10 cellular contexts compared by ENCODE assay signal in the genomic region with DNA sequence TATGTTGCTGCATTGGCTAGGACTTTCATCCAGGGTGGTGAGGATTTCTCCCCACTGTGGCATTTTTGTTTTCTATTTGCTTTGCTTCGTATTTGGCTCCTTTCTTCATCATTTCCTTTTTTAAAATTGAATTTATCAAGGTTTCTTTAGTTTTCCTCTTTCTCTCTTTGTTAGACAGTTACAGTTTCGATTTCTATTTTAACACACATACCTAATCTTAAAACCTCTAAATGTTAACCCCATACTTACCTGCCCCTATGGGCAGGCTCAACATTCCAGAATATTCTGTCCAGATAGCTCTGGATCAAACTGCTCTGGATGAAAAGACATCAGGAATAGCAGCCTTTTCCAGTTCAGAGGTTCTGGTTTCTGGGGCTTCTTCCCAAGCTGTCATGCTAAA. TPM values are rescaled to one million over a fixed set of nuclear protein-coding genes. Genes with fewer than 3 reads are reported as not detected.
A peak's percentile ranks its signal among the peaks of the same experiment; 100 is the strongest.
DNase-seq lines count a peak whose midpoint lies in the region; ATAC-seq and TF ChIP-seq lines count a peak whose summit lies in the region.
"Had no signal": no experiment of that assay in that cellular context is flagged by ENCODE, and none has a peak within 500 bp of the region (broad histone marks: within the 10 kb centered on the region; RNA-seq: fewer than 3 reads in every experiment).

No MANE protein-coding gene starts in this region.

- TF ChIP-seq CTCF in GM13977 (IDR thresholded peaks at IDR 0.05; ENCODE audit: extremely low read depth, insufficient read depth, missing control alignments): no peak
- no peak for TF ChIP-seq CTCF in endodermal cell (conservative IDR thresholded peaks at IDR 0.05)

- H3K36me3 ChIP-seq in endodermal cell (ENCODE audit: control insufficient read depth, insufficient read depth, low read length): no peaks in the 10 kb centered on the region
- H3K36me3 ChIP-seq: adrenal gland had no signal

- peaks cover 26 to 29% of the 10 kb centered on the region in 2 donors for H3K27me3 Mint-ChIP-seq in effector memory CD8-positive, alpha-beta T cell
- no peaks in the 10 kb centered on the region for H3K27me3 Mint-ChIP-seq in endodermal cell (ENCODE audit: insufficient read depth)
- H3K27me3 Mint-ChIP-seq: dendritic cell treated with granulocyte-macrophage colony-stimulating factor and Interleukin-4, amounts not matched to agents 40 ng/mL and 50 ng/mL, for 4 days had no signal

- no peaks in the 10 kb centered on the region for H3K9me3 Mint-ChIP-seq in effector memory CD8-positive, alpha-beta T cell
- no peaks in the 10 kb centered on the region for H3K9me3 Mint-ChIP-seq in endodermal cell
- H3K9me3 Mint-ChIP-seq: dendritic cell treated with granulocyte-macrophage colony-stimulating factor and Interleukin-4, amounts not matched to agents 40 ng/mL and 50 ng/mL, for 4 days had no signal

- H3K27ac ChIP-seq in endodermal cell (ENCODE audit: low read depth, low read length): no peak overlapping the region
- H3K27ac ChIP-seq: adrenal gland had no signal

- peak overlapping the region; percentile 47 to 65 for H3K4me3 Mint-ChIP-seq in effector memory CD8-positive, alpha-beta T cell
- H3K4me3 Mint-ChIP-seq in endodermal cell: no peak overlapping the region
- H3K4me3 Mint-ChIP-seq: dendritic cell treated with granulocyte-macrophage colony-stimulating factor and Interleukin-4, amounts not matched to agents 40 ng/mL and 50 ng/mL, for 4 days had no signal

- 81 to 83% methylated on average over 2 of the region's 2 CpGs for WGBS in endodermal cell (ENCODE audit: insufficient coverage in 1 of 2, insufficient read length in 1 of 2), 2 experiments

- in situ Hi-C loops in GM13977 (cut with MboI; ENCODE audit: low pct_unique_long_range_greater_than_20kb, low sequenced_read_pairs, unreplicated experiment): no loop called here

- H3K9ac ChIP-seq in endodermal cell (ENCODE audit: extremely low read depth, low read length, poor library complexity, severe bottlenecking): no peak overlapping the region

- no peak overlapping the region for H3K4me3 ChIP-seq in endodermal cell (ENCODE audit: low read length)
- H3K4me3 ChIP-seq: adrenal gland had no signal

- no peaks in the 10 kb centered on the region for H3K27me3 ChIP-seq in endodermal cell (ENCODE audit: control insufficient read depth, insufficient read depth, low read length, poor library complexity, severe bottlenecking)

- intact Hi-C loops in left colon (cut with DNase I, micrococcal nuclease): no loop called here

- H3K9me3 ChIP-seq in endodermal cell (ENCODE audit: control insufficient read depth, low read length): no peaks in the 10 kb centered on the region
- H3K9me3 ChIP-seq: adrenal gland had no signal

- peak; percentile 30 for DNase-seq in GM13977 (ENCODE audit: low spot score)
- no peak for DNase-seq in effector memory CD8-positive, alpha-beta T cell
- no peak for DNase-seq in endodermal cell
- no peak for DNase-seq in NCI-H1048 (lab: John Stamatoyannopoulos, UW)
- DNase-seq in left colon: no peak
- DNase-seq: adrenal gland, NCI-H526 treated with DMSO at 0.1 percent for 48 hours had no signal

- peak; percentile 71 for ATAC-seq in GM19395 (IDR thresholded peaks at IDR 0.05; ENCODE audit: unreplicated experiment)
- ATAC-seq in HG03460 (IDR thresholded peaks at IDR 0.05; ENCODE audit: unreplicated experiment): peak; percentile 64
- ATAC-seq in effector memory CD8-positive, alpha-beta T cell (replicated peaks): no peak
- ATAC-seq in left colon: no peak

- H3K4me1 Mint-ChIP-seq in effector memory CD8-positive, alpha-beta T cell (ENCODE audit: low read depth in 2 of 2): peaks cover 12 to 13% of the 10 kb centered on the region in 2 donors
- peaks cover 4% of the 10 kb centered on the region for H3K4me1 Mint-ChIP-seq in endodermal cell

- no peaks in the 10 kb centered on the region for H3K36me3 Mint-ChIP-seq in effector memory CD8-positive, alpha-beta T cell (ENCODE audit: insufficient read depth)
- H3K36me3 Mint-ChIP-seq in endodermal cell (ENCODE audit: low read depth): no peaks in the 10 kb centered on the region

- peak overlapping the region; percentile 75 to 87 for H3K27ac Mint-ChIP-seq in effector memory CD8-positive, alpha-beta T cell
- no peak overlapping the region for H3K27ac Mint-ChIP-seq in endodermal cell
- H3K27ac Mint-ChIP-seq: dendritic cell treated with granulocyte-macrophage colony-stimulating factor and Interleukin-4, amounts not matched to agents 40 ng/mL and 50 ng/mL, for 4 days had no signal

- no peaks in the 10 kb centered on the region for H3K4me1 ChIP-seq in endodermal cell (ENCODE audit: control insufficient read depth, insufficient read depth, low read length)
- H3K4me1 ChIP-seq: adrenal gland had no signal

RNA-seq across cellular contexts. Expression of a gene that starts 49.2 kb away (rescaled TPM):
- under 1 TPM in 1 of 2 donors, not detected in 1; 0.13 TPM for total RNA-seq in endodermal cell
- polyA plus RNA-seq in endodermal cell (2013, experiment 1 of 2): 0.71 TPM
- polyA plus RNA-seq in endodermal cell (2013, experiment 2 of 2): 0.99 TPM
- under 1 TPM; 0.06 to 0.14 TPM for total RNA-seq in left colon

Comparison
In these comparisons a context has a peak if more than half of its experiments do, and no peak if none do; other contexts are left out.
1. ATAC-seq: peak in GM19395 (single experiment) and HG03460 (single experiment); none in effector memory CD8-positive, alpha-beta T cell (single experiment) and left colon (single experiment).